In genomic region chr15:101181349-101181748, GRCh38 we compare ENCODE assay signal across 2 cellular contexts.
TF ChIP-seq lines count a peak whose summit lies in the region.

No MANE protein-coding gene starts in this region.

TF ChIP-seq in GM23338, 12 proteins besides CTCF, POLR2A, EP300 and RAD21 (continued from another document):
- TF ChIP-seq REST (IDR thresholded peaks at IDR 0.05; ENCODE audit: unreplicated experiment), result no peak

TF ChIP-seq in K562, 482 proteins besides CTCF, POLR2A, EP300 and RAD21 (continued from another document):
- TF ChIP-seq, protein P1, sequence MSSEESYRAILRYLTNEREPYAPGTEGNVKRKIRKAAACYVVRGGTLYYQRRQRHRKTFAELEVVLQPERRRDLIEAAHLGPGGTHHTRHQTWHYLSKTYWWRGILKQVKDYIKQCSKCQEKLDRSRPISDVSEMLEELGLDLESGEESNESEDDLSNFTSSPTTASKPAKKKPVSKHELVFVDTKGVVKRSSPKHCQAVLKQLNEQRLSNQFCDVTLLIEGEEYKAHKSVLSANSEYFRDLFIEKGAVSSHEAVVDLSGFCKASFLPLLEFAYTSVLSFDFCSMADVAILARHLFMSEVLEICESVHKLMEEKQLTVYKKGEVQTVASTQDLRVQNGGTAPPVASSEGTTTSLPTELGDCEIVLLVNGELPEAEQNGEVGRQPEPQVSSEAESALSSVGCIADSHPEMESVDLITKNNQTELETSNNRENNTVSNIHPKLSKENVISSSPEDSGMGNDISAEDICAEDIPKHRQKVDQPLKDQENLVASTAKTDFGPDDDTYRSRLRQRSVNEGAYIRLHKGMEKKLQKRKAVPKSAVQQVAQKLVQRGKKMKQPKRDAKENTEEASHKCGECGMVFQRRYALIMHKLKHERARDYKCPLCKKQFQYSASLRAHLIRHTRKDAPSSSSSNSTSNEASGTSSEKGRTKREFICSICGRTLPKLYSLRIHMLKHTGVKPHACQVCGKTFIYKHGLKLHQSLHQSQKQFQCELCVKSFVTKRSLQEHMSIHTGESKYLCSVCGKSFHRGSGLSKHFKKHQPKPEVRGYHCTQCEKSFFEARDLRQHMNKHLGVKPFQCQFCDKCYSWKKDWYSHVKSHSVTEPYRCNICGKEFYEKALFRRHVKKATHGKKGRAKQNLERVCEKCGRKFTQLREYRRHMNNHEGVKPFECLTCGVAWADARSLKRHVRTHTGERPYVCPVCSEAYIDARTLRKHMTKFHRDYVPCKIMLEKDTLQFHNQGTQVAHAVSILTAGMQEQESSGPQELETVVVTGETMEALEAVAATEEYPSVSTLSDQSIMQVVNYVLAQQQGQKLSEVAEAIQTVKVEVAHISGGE (CRISPR knock-in tag; IDR thresholded peaks at IDR 0.05), result no peak
